ENCODE assay signal across 25 cellular contexts in genomic region chr19:32812036-32812435, GRCh38. TPM values are rescaled to one million over a fixed set of nuclear protein-coding genes. Genes with fewer than 3 reads are reported as not detected.
"Had no signal": no experiment of that assay in that cellular context is flagged by ENCODE, and none has a peak within 500 bp of the region (broad histone marks: within the 10 kb centered on the region; RNA-seq: fewer than 3 reads in every experiment).

No MANE protein-coding gene starts in this region.

- H3K4me3 ChIP-seq: gastrocnemius medialis, lower lobe of right lung, mucosa of descending colon, neural progenitor cell, prostate gland, right atrium auricular region, sigmoid colon, stomach, testis, tibial artery, upper lobe of left lung, uterus had no signal

- H3K4me1 ChIP-seq: gastrocnemius medialis, lower lobe of right lung, prostate gland, right atrium auricular region, sigmoid colon, testis, tibial artery, uterus had no signal

- H3K4me2 ChIP-seq: neural progenitor cell had no signal

- H3K36me3 ChIP-seq: gastrocnemius medialis, lower lobe of right lung, neural progenitor cell, prostate gland, right atrium auricular region, sigmoid colon, stomach, tibial artery, upper lobe of left lung, uterus had no signal

- ATAC-seq: effector memory CD8-positive, alpha-beta T cell; gastrocnemius medialis; left ventricle myocardium superior; lower lobe of right lung; mucosa of descending colon; natural killer cell treated with Interleukin-12 subunit alpha and Interleukin-12 subunit beta and Interleukin-15 and Interleukin-18, amount 100 ng/mL, for 72 hours; stimulated activated effector memory CD8-positive, alpha-beta T cell treated with anti-CD3 and anti-CD28 coated beads, Interleukin-12 subunit alpha, Interleukin-12 subunit beta, amount 100 ng/mL, for 72 hours had no signal

- H3K9ac ChIP-seq: neural progenitor cell had no signal

- H3K9me3 Mint-ChIP-seq: effector memory CD8-positive, alpha-beta T cell; naive B cell; natural killer cell treated with Interleukin-12 subunit alpha and Interleukin-12 subunit beta and Interleukin-15 and Interleukin-18, amount 100 ng/mL, for 72 hours; neural progenitor cell; stimulated activated effector memory CD8-positive, alpha-beta T cell treated with anti-CD3 and anti-CD28 coated beads, Interleukin-12 subunit alpha, Interleukin-12 subunit beta, amount 100 ng/mL, for 72 hours had no signal

- H2AFZ ChIP-seq: neural progenitor cell had no signal

- H3K36me3 Mint-ChIP-seq: naive B cell; natural killer cell treated with Interleukin-12 subunit alpha and Interleukin-12 subunit beta and Interleukin-15 and Interleukin-18, amount 100 ng/mL, for 72 hours; neural progenitor cell; stimulated activated effector memory CD8-positive, alpha-beta T cell treated with anti-CD3 and anti-CD28 coated beads, Interleukin-12 subunit alpha, Interleukin-12 subunit beta, amount 100 ng/mL, for 72 hours had no signal

- H3K4me3 Mint-ChIP-seq: effector memory CD8-positive, alpha-beta T cell; naive B cell; natural killer cell treated with Interleukin-12 subunit alpha and Interleukin-12 subunit beta and Interleukin-15 and Interleukin-18, amount 100 ng/mL, for 72 hours; neural progenitor cell; stimulated activated effector memory CD8-positive, alpha-beta T cell treated with anti-CD3 and anti-CD28 coated beads, Interleukin-12 subunit alpha, Interleukin-12 subunit beta, amount 100 ng/mL, for 72 hours had no signal

- H3K4me1 Mint-ChIP-seq: naive B cell had no signal

- H3K27ac Mint-ChIP-seq: natural killer cell treated with Interleukin-12 subunit alpha and Interleukin-12 subunit beta and Interleukin-15 and Interleukin-18, amount 100 ng/mL, for 72 hours; neural progenitor cell; stimulated activated effector memory CD8-positive, alpha-beta T cell treated with anti-CD3 and anti-CD28 coated beads, Interleukin-12 subunit alpha, Interleukin-12 subunit beta, amount 100 ng/mL, for 72 hours had no signal

- H3K27me3 ChIP-seq: neural progenitor cell, right atrium auricular region, sigmoid colon, stomach, testis, tibial artery, upper lobe of left lung had no signal

- H3K9me3 ChIP-seq: gastrocnemius medialis, lower lobe of right lung, mucosa of descending colon, prostate gland, right atrium auricular region, sigmoid colon, stomach, testis, tibial artery, upper lobe of left lung, uterus had no signal

- H3K27ac ChIP-seq: gastrocnemius medialis, lower lobe of right lung, neural progenitor cell, prostate gland, right atrium auricular region, sigmoid colon, stomach, testis, tibial artery, upper lobe of left lung, uterus had no signal

- DNase-seq: cortex of kidney; effector memory CD8-positive, alpha-beta T cell; foreskin fibroblast; gastrocnemius medialis; head of caudate nucleus; left ventricle myocardium superior; lower lobe of right lung; mucosa of descending colon; naive B cell; nucleus accumbens; sigmoid colon; stimulated activated CD4-positive, alpha-beta T cell treated with anti-CD3 and anti-CD28 coated beads, Interleukin-2, amount 100 ng/mL, for 24 hours; stimulated activated CD4-positive, alpha-beta T cell treated with anti-CD3 and anti-CD28 coated beads, Interleukin-4, amount 100 ng/mL, for 24 hours; stimulated activated naive CD4-positive, alpha-beta T cell treated with Interleukin-2 at 50 U/mL for 16 hours; stomach; testis; tibial artery; upper lobe of left lung; uterus had no signal

RNA-seq across cellular contexts. Expression of gene SLC7A9, which starts 57.5 kb away (rescaled TPM):
- total RNA-seq: glomerular endothelial cell, left ventricle myocardium superior, right atrium auricular region had no signal
